In genomic region chr9:8331507-8331906, GRCh38 we compare ENCODE assay signal across 33 cellular contexts.
"Had no signal": no experiment of that assay in that cellular context is flagged by ENCODE, and none has a peak within 500 bp of the region (broad histone marks: within the 10 kb centered on the region; RNA-seq: fewer than 3 reads in every experiment).

No MANE protein-coding gene starts in this region.

- H3K4me3 Mint-ChIP-seq: activated B cell treated with CpG ODN at 0.5 μM for 24 hours; activated CD8-positive, alpha-beta memory T cell treated with anti-CD3 and anti-CD28 coated beads, Interleukin-2, amount 10 ng/mL, durations not matched to agents 7 days and 5 days; activated CD8-positive, alpha-beta T cell treated with anti-CD3 and anti-CD28 coated beads, Interleukin-2, amount 10 ng/mL, durations not matched to agents 7 days and 5 days; activated naive CD4-positive, alpha-beta T cell treated with anti-CD3 and anti-CD28 coated beads, Interleukin-2, amount 10 ng/mL, durations not matched to agents 7 days and 5 days; activated naive CD8-positive, alpha-beta T cell treated with anti-CD3 and anti-CD28 coated beads, Interleukin-2, amount 10 ng/mL, durations not matched to agents 7 days and 5 days; activated T-cell treated with anti-CD3 and anti-CD28 coated beads, Interleukin-2, amount 50 U/mL, for 72 hours; brain; T-helper 17 cell; T-helper 2 cell treated with Interferon-gamma antibody and Interleukin-4, amounts not matched to agents 5 μg/mL and 100 μg/mL, for 36 hours had no signal

- H3K4me3 ChIP-seq: ascending aorta, breast epithelium, cardiac muscle cell, colonic mucosa, esophagus muscularis mucosa, gastroesophageal sphincter had no signal

- H3K9me3 Mint-ChIP-seq: activated B cell treated with CpG ODN at 0.5 μM for 24 hours; activated naive CD4-positive, alpha-beta T cell treated with anti-CD3 and anti-CD28 coated beads, Interleukin-2, amount 10 ng/mL, durations not matched to agents 7 days and 5 days; T-helper 2 cell treated with Interferon-gamma antibody and Interleukin-4, amounts not matched to agents 5 μg/mL and 100 μg/mL, for 36 hours had no signal

- DNase-seq: activated B cell treated with CpG ODN at 0.5 μM for 24 hours; activated CD4-positive, alpha-beta T cell treated with anti-CD3 and anti-CD28 coated beads for 48 hours; activated CD4-positive, alpha-beta T cell treated with anti-CD3 and anti-CD28 coated beads, Interleukin-2, amount 50 U/mL, for 1 hour; activated CD4-positive, alpha-beta T cell treated with anti-CD3 and anti-CD28 coated beads, Interleukin-2, amount 50 U/mL, for 48 hours; activated CD8-positive, alpha-beta memory T cell treated with anti-CD3 and anti-CD28 coated beads, Interleukin-2, amount 10 ng/mL, durations not matched to agents 7 days and 5 days; activated CD8-positive, alpha-beta memory T cell treated with anti-CD3 and anti-CD28 coated beads, Interleukin-2, amount 50 U/mL, for 4 hours; activated CD8-positive, alpha-beta T cell treated with anti-CD3 and anti-CD28 coated beads, Interleukin-2, amount 10 ng/mL, durations not matched to agents 7 days and 5 days; activated gamma-delta T cell; activated naive CD4-positive, alpha-beta T cell; activated naive CD4-positive, alpha-beta T cell treated with anti-CD3 and anti-CD28 coated beads, Interleukin-2, amount 10 ng/mL, durations not matched to agents 7 days and 5 days; activated naive CD8-positive, alpha-beta T cell treated with anti-CD3 and anti-CD28 coated beads, Interleukin-2, amount 10 ng/mL, durations not matched to agents 7 days and 5 days; activated T-cell treated with anti-CD3 and anti-CD28 coated beads, Interleukin-2, amount 50 U/mL, for 1 hour; activated T-cell treated with anti-CD3 and anti-CD28 coated beads, Interleukin-2, amount 50 U/mL, for 72 hours; central memory CD4-positive, alpha-beta T cell; cerebellar nuclear complex; colonic mucosa; effector CD8-positive, alpha-beta T cell; foreskin melanocyte; head of caudate nucleus; T-helper 1 cell; T-helper 17 cell; T1000; WERI-Rb-1 had no signal

- H3K4me1 ChIP-seq: ascending aorta, breast epithelium, colonic mucosa, esophagus muscularis mucosa, gastroesophageal sphincter had no signal

- H3K9me3 ChIP-seq: ascending aorta, breast epithelium, colonic mucosa, esophagus muscularis mucosa, gastroesophageal sphincter had no signal

- H3K27me3 ChIP-seq: ascending aorta, breast epithelium, cardiac muscle cell, colonic mucosa, esophagus muscularis mucosa, gastroesophageal sphincter had no signal

- H3K36me3 Mint-ChIP-seq: activated CD8-positive, alpha-beta memory T cell treated with anti-CD3 and anti-CD28 coated beads, Interleukin-2, amount 10 ng/mL, durations not matched to agents 7 days and 5 days; activated naive CD4-positive, alpha-beta T cell treated with anti-CD3 and anti-CD28 coated beads, Interleukin-2, amount 10 ng/mL, durations not matched to agents 7 days and 5 days; activated naive CD4-positive, alpha-beta T cell treated with anti-CD3 and anti-CD28 coated beads, Interleukin-2, amount 50 U/mL, for 72 hours; activated naive CD8-positive, alpha-beta T cell treated with anti-CD3 and anti-CD28 coated beads, Interleukin-2, amount 10 ng/mL, durations not matched to agents 7 days and 5 days had no signal

- FAIRE-seq: endometrium, endothelial cell of umbilical vein had no signal

- H3K27me3 Mint-ChIP-seq: activated B cell treated with CpG ODN at 0.5 μM for 24 hours; activated CD8-positive, alpha-beta memory T cell treated with anti-CD3 and anti-CD28 coated beads, Interleukin-2, amount 10 ng/mL, durations not matched to agents 7 days and 5 days; activated naive CD4-positive, alpha-beta T cell treated with anti-CD3 and anti-CD28 coated beads, Interleukin-2, amount 10 ng/mL, durations not matched to agents 7 days and 5 days; activated naive CD8-positive, alpha-beta T cell treated with anti-CD3 and anti-CD28 coated beads, Interleukin-2, amount 10 ng/mL, durations not matched to agents 7 days and 5 days; brain; T-helper 17 cell had no signal

- H3K36me3 ChIP-seq: ascending aorta, breast epithelium, colonic mucosa, esophagus muscularis mucosa, gastroesophageal sphincter, WERI-Rb-1 had no signal

- H3K27ac Mint-ChIP-seq: activated B cell treated with CpG ODN at 0.5 μM for 24 hours; activated CD8-positive, alpha-beta memory T cell treated with anti-CD3 and anti-CD28 coated beads, Interleukin-2, amount 10 ng/mL, durations not matched to agents 7 days and 5 days; activated CD8-positive, alpha-beta T cell treated with anti-CD3 and anti-CD28 coated beads, Interleukin-2, amount 10 ng/mL, durations not matched to agents 7 days and 5 days; activated naive CD4-positive, alpha-beta T cell treated with anti-CD3 and anti-CD28 coated beads, Interleukin-2, amount 10 ng/mL, durations not matched to agents 7 days and 5 days; activated naive CD4-positive, alpha-beta T cell treated with anti-CD3 and anti-CD28 coated beads, Interleukin-2, amount 50 U/mL, for 72 hours; activated naive CD8-positive, alpha-beta T cell treated with anti-CD3 and anti-CD28 coated beads, Interleukin-2, amount 10 ng/mL, durations not matched to agents 7 days and 5 days; activated T-cell treated with anti-CD3 and anti-CD28 coated beads, Interleukin-2, amount 50 U/mL, for 72 hours; brain; T-helper 17 cell; T-helper 2 cell treated with Interferon-gamma antibody and Interleukin-4, amounts not matched to agents 5 μg/mL and 100 μg/mL, for 36 hours had no signal

- H3K4me1 Mint-ChIP-seq: activated B cell treated with CpG ODN at 0.5 μM for 24 hours; activated CD8-positive, alpha-beta memory T cell treated with anti-CD3 and anti-CD28 coated beads, Interleukin-2, amount 10 ng/mL, durations not matched to agents 7 days and 5 days; activated naive CD4-positive, alpha-beta T cell treated with anti-CD3 and anti-CD28 coated beads, Interleukin-2, amount 10 ng/mL, durations not matched to agents 7 days and 5 days; activated naive CD8-positive, alpha-beta T cell treated with anti-CD3 and anti-CD28 coated beads, Interleukin-2, amount 10 ng/mL, durations not matched to agents 7 days and 5 days; brain; T-helper 17 cell had no signal
